10 cellular contexts compared by ENCODE assay signal in the genomic region with DNA sequence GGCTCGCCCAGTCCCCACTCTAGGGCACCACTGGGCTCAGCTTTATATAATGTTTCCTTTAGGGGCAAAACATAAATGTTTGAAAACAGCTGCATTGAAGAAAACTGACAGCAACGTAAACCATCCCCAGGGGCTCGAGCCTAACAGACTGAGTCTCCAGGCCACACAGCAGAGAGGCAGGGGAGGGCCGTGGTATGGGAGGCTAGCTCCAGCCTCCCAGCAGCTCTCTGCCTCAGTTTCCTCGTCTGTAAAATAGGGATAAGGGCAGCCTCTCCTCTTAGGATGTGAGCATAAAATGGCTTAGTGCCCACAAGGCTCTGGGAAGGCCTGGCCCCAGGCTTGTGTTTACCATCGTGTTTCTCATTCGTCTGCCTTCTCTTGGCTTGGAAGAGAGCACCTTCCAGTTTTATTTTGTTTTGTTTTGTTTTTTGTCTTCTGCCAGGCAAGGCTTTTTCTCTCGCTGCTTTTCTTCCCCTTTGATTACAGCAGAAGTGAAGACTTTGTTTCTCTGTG. TPM values are rescaled to one million over a fixed set of nuclear protein-coding genes. Genes with fewer than 3 reads are reported as not detected.
A peak's percentile ranks its signal among the peaks of the same experiment; 100 is the strongest.
DNase-seq lines count a peak whose midpoint lies in the region; ATAC-seq and TF ChIP-seq lines count a peak whose summit lies in the region.
"Had no signal": no experiment of that assay in that cellular context is flagged by ENCODE, and none has a peak within 500 bp of the region (broad histone marks: within the 10 kb centered on the region; RNA-seq: fewer than 3 reads in every experiment).

No MANE protein-coding gene starts in this region.

- H3K36me3 ChIP-seq in KMS-11 (ENCODE audit: insufficient read depth), result no peaks in the 10 kb centered on the region
- no peaks in the 10 kb centered on the region for H3K36me3 ChIP-seq in prostate gland
- H3K36me3 ChIP-seq in A673 (ENCODE audit: insufficient read depth, low read length, poor library complexity, severe bottlenecking), result no peaks in the 10 kb centered on the region

- no peaks in the 10 kb centered on the region for H3K27me3 ChIP-seq in CD4-positive, alpha-beta T cell (ENCODE audit: control insufficient read depth, insufficient read depth, low read length)
- H3K27me3 ChIP-seq in KMS-11 (ENCODE audit: insufficient read depth, low read depth) (no peaks in the 10 kb centered on the region), prostate gland (replicated peaks; ENCODE audit: insufficient read depth) (no peaks in the 10 kb centered on the region), A673 (replicated peaks; ENCODE audit: insufficient read depth, low read depth, low read length, poor library complexity) (peaks cover 28% of the 10 kb centered on the region)

- H3K4me2 ChIP-seq in KMS-11, result peak overlapping the region; percentile 100; the same call in 1 of the 2 replicates

- H3K9me3 ChIP-seq in CD4-positive, alpha-beta T cell (ENCODE audit: control insufficient read depth, low read length), result no peaks in the 10 kb centered on the region
- no peaks in the 10 kb centered on the region for H3K9me3 ChIP-seq in prostate gland
- no peaks in the 10 kb centered on the region for H3K9me3 ChIP-seq in A673 (ENCODE audit: low read depth, low read length, poor library complexity, severe bottlenecking)

- peaks cover 5% of the 10 kb centered on the region for H3K27me3 Mint-ChIP-seq in CD4-positive, alpha-beta T cell
- peaks cover 11% of the 10 kb centered on the region for H3K27me3 Mint-ChIP-seq in central memory CD8-positive, alpha-beta T cell

- H3K4me3 ChIP-seq in KMS-11 (IDR thresholded peaks at IDR 0.05; ENCODE audit: insufficient read depth, low read depth, low read length) (no peak overlapping the region), prostate gland (no peak overlapping the region), A673 (ENCODE audit: low read depth, low read length, poor library complexity, severe bottlenecking) (no peak overlapping the region)

- no peak for TF ChIP-seq CTCF in CD4-positive, alpha-beta T cell (IDR thresholded peaks at IDR 0.05)
- no peak for TF ChIP-seq CTCF in KMS-11 (conservative IDR thresholded peaks at IDR 0.05; ENCODE audit: low read depth, low read length)
- TF ChIP-seq CTCF in prostate gland (IDR thresholded peaks at IDR 0.05), result no peak
- no peak for TF ChIP-seq CTCF in A673 (conservative IDR thresholded peaks at IDR 0.05; ENCODE audit: low read depth, low read length)

- peaks cover 13% of the 10 kb centered on the region for H3K4me1 Mint-ChIP-seq in CD4-positive, alpha-beta T cell (ENCODE audit: low read depth)
- peaks cover 21% of the 10 kb centered on the region for H3K4me1 Mint-ChIP-seq in central memory CD8-positive, alpha-beta T cell

- no peak overlapping the region for H2AFZ ChIP-seq in KMS-11 (ENCODE audit: low read depth)

- no peaks in the 10 kb centered on the region for H3K36me3 Mint-ChIP-seq in CD4-positive, alpha-beta T cell (ENCODE audit: low read depth)
- peaks cover 4% of the 10 kb centered on the region for H3K36me3 Mint-ChIP-seq in central memory CD8-positive, alpha-beta T cell (ENCODE audit: insufficient read depth)
- H3K36me3 Mint-ChIP-seq: activated naive CD4-positive, alpha-beta T cell treated with anti-CD3 and anti-CD28 coated beads, Interleukin-2, amount 10 ng/mL, durations not matched to agents 7 days and 5 days had no signal

- no peak for ATAC-seq in CD4-positive, alpha-beta T cell (ENCODE audit: poor library complexity)
- no peak for ATAC-seq in central memory CD8-positive, alpha-beta T cell (replicated peaks; ENCODE audit: extremely low read depth, poor library complexity, severe bottlenecking)
- ATAC-seq in GM21367 (IDR thresholded peaks at IDR 0.05; ENCODE audit: unreplicated experiment), result no peak

- TF ChIP-seq POLR2A in prostate gland (IDR thresholded peaks at IDR 0.05), result no peak

- intact Hi-C loops in CD4-positive, alpha-beta T cell (cut with DNase I, micrococcal nuclease), result loop anchor here in 1 of 2 experiments (5.0 kb wide), 1 partner anchor 214 kb away; the partner anchor contains the start of gene MARCHF6
- intact Hi-C loops in prostate gland (cut with DNase I) (loop anchor here (1.0 to 10.0 kb wide), 2 partner anchors 35 to 198 kb away; partner anchors contain the start of gene DAP), A673 (cut with micrococcal nuclease; ENCODE audit: unreplicated experiment) (loop anchor here (10.0 kb wide), 1 partner anchor 158 kb away; no protein-coding TSS in a partner anchor)

- H3K4me1 ChIP-seq in KMS-11 (ENCODE audit: low read depth, poor library complexity, severe bottlenecking) (peaks cover 17% of the 10 kb centered on the region), prostate gland (replicated peaks) (no peaks in the 10 kb centered on the region), A673 (ENCODE audit: insufficient read depth, low read length, poor library complexity, severe bottlenecking) (peaks cover 14% of the 10 kb centered on the region)

- no peak overlapping the region for H3K9ac ChIP-seq in KMS-11

- no peaks in the 10 kb centered on the region for H3K9me3 Mint-ChIP-seq in CD4-positive, alpha-beta T cell
- H3K9me3 Mint-ChIP-seq in central memory CD8-positive, alpha-beta T cell, result no peaks in the 10 kb centered on the region
- H3K9me3 Mint-ChIP-seq: activated naive CD4-positive, alpha-beta T cell treated with anti-CD3 and anti-CD28 coated beads, Interleukin-2, amount 10 ng/mL, durations not matched to agents 7 days and 5 days had no signal

- peaks cover 8% of the 10 kb centered on the region; the same call in 1 of the 2 replicates for H3K79me2 ChIP-seq in KMS-11 (ENCODE audit: insufficient read depth, low read depth)

- WGBS in prostate gland, result 61% methylated on average over 8 of the region's 8 CpGs

- peak overlapping the region; percentile 80 for H3K4me3 Mint-ChIP-seq in CD4-positive, alpha-beta T cell
- peak overlapping the region; percentile 45 for H3K4me3 Mint-ChIP-seq in central memory CD8-positive, alpha-beta T cell

- H3K27ac Mint-ChIP-seq in CD4-positive, alpha-beta T cell, result peak overlapping the region; percentile 37
- H3K27ac Mint-ChIP-seq in central memory CD8-positive, alpha-beta T cell (ENCODE audit: low read depth), result no peak overlapping the region
- H3K27ac Mint-ChIP-seq: activated naive CD4-positive, alpha-beta T cell treated with anti-CD3 and anti-CD28 coated beads, Interleukin-2, amount 10 ng/mL, durations not matched to agents 7 days and 5 days had no signal

- CTCF ChIA-PET in CD4-positive, alpha-beta T cell (lab: Charles Lee), result no interaction called here
- CTCF ChIA-PET in A673 (lab: Charles Lee), result no interaction called here

- POLR2A ChIA-PET in CD4-positive, alpha-beta T cell (lab: Charles Lee), result no interaction called here
- POLR2A ChIA-PET in A673 (lab: Charles Lee; ENCODE audit: low non-redundant PET), result no interaction called here

- H4K20me1 ChIP-seq in KMS-11 (ENCODE audit: insufficient read depth), result no peaks in the 10 kb centered on the region

- H3K27ac ChIP-seq in CD4-positive, alpha-beta T cell (ENCODE audit: low read depth, low read length), result no peak overlapping the region
- H3K27ac ChIP-seq in KMS-11 (no peak overlapping the region), prostate gland (peak overlapping the region; percentile 46 to 60), A673 (ENCODE audit: low read depth, low read length, poor library complexity, severe bottlenecking) (no peak overlapping the region)

- no peak for DNase-seq in CD4-positive, alpha-beta T cell
- no peak for DNase-seq in central memory CD8-positive, alpha-beta T cell (ENCODE audit: low spot score in 2 of 2)
- DNase-seq in prostate gland (ENCODE audit: low spot score) (no peak), A673 (ENCODE audit: low spot score) (no peak), EL (no peak), NCI-H510A (lab: John Stamatoyannopoulos, UW) (no peak)
- DNase-seq: Karpas-422 had no signal

- BruUV-seq in A673 (replicated peaks; lab: Mats Ljungman, UMichigan), result no TSS peak

RNA-seq across cellular contexts. Expression of gene ANKRD33B, which starts 2.7 kb away (rescaled TPM):
- total RNA-seq in CD4-positive, alpha-beta T cell, result 1 to 10 TPM in 1 of 2 experiments, under 1 TPM in 1; 0.99 to 1.3 TPM
- total RNA-seq in prostate gland (1 to 10 TPM; 4.1 to 7.4 TPM), A673 (2021) (0.75 and 1.1 TPM in 2 replicates)

Comparison
In these comparisons a context has a peak if more than half of its experiments do, and no peak if none do; other contexts are left out.
1. H3K27ac ChIP-seq: peak in prostate gland (2 of 2); none in CD4-positive, alpha-beta T cell (single experiment), KMS-11 (single experiment) and A673 (single experiment).